1 cellular context compared by ENCODE assay signal in genomic region chr1:109426278-109427170, GRCh38.
A peak's percentile ranks its signal among the peaks of the same experiment; 100 is the strongest.
TF ChIP-seq lines count a peak whose summit lies in the region.

Gene PSMA5, minus strand, starts transcription at chr1:109426448. Its CDS starts 118 bp downstream, at chr1:109426330.

TF ChIP-seq in A549, 52 proteins besides CTCF, POLR2A, EP300 and RAD21 (continued from another document):
- TF ChIP-seq RFX5 (IDR thresholded peaks at IDR 0.05): peak; percentile 65; the same call in 1 of the 2 replicates
